Comparison of ENCODE assay signal across 19 cellular contexts in the genomic region with DNA sequence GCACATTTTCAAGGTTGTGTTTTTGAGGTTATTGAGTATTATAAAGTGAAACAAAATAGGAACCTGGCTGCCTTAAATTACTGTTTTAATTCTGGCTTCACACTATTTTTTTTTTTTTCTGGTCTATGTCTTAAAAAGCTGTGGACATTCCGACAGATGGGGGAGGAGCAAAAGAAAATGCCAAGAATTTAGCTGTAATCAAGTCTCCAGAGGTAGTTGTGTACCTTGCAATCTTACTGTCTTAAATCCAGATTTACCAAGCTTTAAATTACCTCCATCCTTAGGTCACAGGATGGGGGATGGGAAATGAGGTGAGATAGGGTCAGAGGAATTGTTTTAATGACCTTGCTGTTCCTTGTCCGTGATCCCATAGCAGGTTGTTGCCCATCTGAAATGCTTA.
DNase-seq lines count a peak whose midpoint lies in the region; ATAC-seq and TF ChIP-seq lines count a peak whose summit lies in the region.
"Had no signal": no experiment of that assay in that cellular context is flagged by ENCODE, and none has a peak within 500 bp of the region (broad histone marks: within the 10 kb centered on the region; RNA-seq: fewer than 3 reads in every experiment).

No MANE protein-coding gene starts in this region.

- CTCF ChIA-PET in CD4-positive, alpha-beta T cell (lab: Charles Lee), result interaction anchor here (1.3 to 1.7 kb wide), 3 partner anchors 9 to 13 kb away, joined by 3 read pairs; no protein-coding TSS in a partner anchor

- no peak overlapping the region for H3K4me2 ChIP-seq in GM23338

- H3K27me3 Mint-ChIP-seq in CD4-positive, alpha-beta T cell, result no peaks in the 10 kb centered on the region
- H3K27me3 Mint-ChIP-seq in GM23338 (ENCODE audit: insufficient read depth, low read depth, poor library complexity) (peaks cover 3% of the 10 kb centered on the region), natural killer cell (ENCODE audit: low read depth in 2 of 2) (no peaks in the 10 kb centered on the region), nephron progenitor cell (ENCODE audit: low read depth, poor library complexity) (no peaks in the 10 kb centered on the region)
- no peaks in the 10 kb centered on the region for H3K27me3 Mint-ChIP-seq in central memory CD8-positive, alpha-beta T cell

- peaks cover 79% of the 10 kb centered on the region for H3K36me3 Mint-ChIP-seq in CD4-positive, alpha-beta T cell (ENCODE audit: low read depth)
- peaks cover 54% of the 10 kb centered on the region for H3K36me3 Mint-ChIP-seq in GM23338 (ENCODE audit: low read depth)
- H3K36me3 Mint-ChIP-seq in central memory CD8-positive, alpha-beta T cell (ENCODE audit: insufficient read depth), result peaks cover 48% of the 10 kb centered on the region
- H3K36me3 Mint-ChIP-seq in natural killer cell, result peaks cover 41% of the 10 kb centered on the region
- peaks cover 68% of the 10 kb centered on the region for H3K36me3 Mint-ChIP-seq in nephron progenitor cell (ENCODE audit: low read depth)

- H3K27me3 ChIP-seq in CD4-positive, alpha-beta T cell (ENCODE audit: control insufficient read depth, insufficient read depth, low read length), result no peaks in the 10 kb centered on the region
- no peaks in the 10 kb centered on the region for H3K27me3 ChIP-seq in GM23338 (ENCODE audit: insufficient read depth)
- H3K27me3 ChIP-seq in right lobe of liver, result no peaks in the 10 kb centered on the region
- H3K27me3 ChIP-seq: breast epithelium, vagina had no signal

- intact Hi-C loops in CD4-positive, alpha-beta T cell (cut with DNase I, micrococcal nuclease), result no loop called here
- intact Hi-C loops in natural killer cell (cut with micrococcal nuclease), result no loop called here
- intact Hi-C loops in right lobe of liver (cut with DNase I), result no loop called here

- H2AFZ ChIP-seq in GM23338, result no peak overlapping the region

- H3K9me3 Mint-ChIP-seq in CD4-positive, alpha-beta T cell, result no peaks in the 10 kb centered on the region
- H3K9me3 Mint-ChIP-seq in GM23338 (peaks cover 21% of the 10 kb centered on the region; the same call in 2 of the 3 replicates), natural killer cell (no peaks in the 10 kb centered on the region), nephron progenitor cell (peaks cover 18% of the 10 kb centered on the region)
- no peaks in the 10 kb centered on the region for H3K9me3 Mint-ChIP-seq in central memory CD8-positive, alpha-beta T cell
- H3K9me3 Mint-ChIP-seq: neural crest cell had no signal

- no peak for DNase-seq in CD4-positive, alpha-beta T cell
- DNase-seq in GM23338 (ENCODE audit: low spot score) (peak; percentile 25), natural killer cell (no peak), nephron progenitor cell (no peak), right lobe of liver (no peak)
- DNase-seq in central memory CD8-positive, alpha-beta T cell (ENCODE audit: low spot score in 2 of 2), result no peak
- DNase-seq: activated T-cell treated with anti-CD3 and anti-CD28 coated beads, Interleukin-2, amount 50 U/mL, for 48 hours; cortex of kidney; GDM1; KG1; left colon; NCI-H1694 treated with DMSO at 0.1 percent for 48 hours; NCI-H2171 treated with DMSO at 0.1 percent for 48 hours; NCI-H69 had no signal

- peaks cover 5% of the 10 kb centered on the region; the same call in 1 of the 2 replicates for H3K9me2 ChIP-seq in GM23338 (ENCODE audit: insufficient read depth)

- no peaks in the 10 kb centered on the region for H3K79me2 ChIP-seq in GM23338 (replicated peaks; ENCODE audit: insufficient read depth)

- H3F3A ChIP-seq in GM23338 (replicated peaks; ENCODE audit: low read depth), result no peaks in the 10 kb centered on the region

- no peak for ATAC-seq in CD4-positive, alpha-beta T cell (ENCODE audit: poor library complexity)
- ATAC-seq in GM23338 (no peak; the same call in 2 of the 3 replicates), natural killer cell (no peak), GM18861 (IDR thresholded peaks at IDR 0.05; ENCODE audit: unreplicated experiment) (no peak), right lobe of liver (no peak)
- ATAC-seq in central memory CD8-positive, alpha-beta T cell (replicated peaks; ENCODE audit: extremely low read depth, poor library complexity, severe bottlenecking), result no peak
- ATAC-seq: left colon had no signal

- H3K27ac Mint-ChIP-seq in CD4-positive, alpha-beta T cell, result peak overlapping the region; percentile 64
- H3K27ac Mint-ChIP-seq in GM23338 (no peak overlapping the region; the same call in 1 of the 2 replicates), natural killer cell (peak overlapping the region; percentile 75 to 85), nephron progenitor cell (no peak overlapping the region)
- peak overlapping the region; percentile 36 for H3K27ac Mint-ChIP-seq in central memory CD8-positive, alpha-beta T cell (ENCODE audit: low read depth)

- H3K4me1 ChIP-seq in GM23338 (ENCODE audit: insufficient read depth) (peaks cover 21% of the 10 kb centered on the region), right lobe of liver (no peaks in the 10 kb centered on the region)
- H3K4me1 ChIP-seq: breast epithelium, vagina had no signal

- peaks cover 38% of the 10 kb centered on the region for H3K4me1 Mint-ChIP-seq in CD4-positive, alpha-beta T cell (ENCODE audit: low read depth)
- H3K4me1 Mint-ChIP-seq in GM23338 (peaks cover 15% of the 10 kb centered on the region), natural killer cell (peaks cover 34 to 42% of the 10 kb centered on the region in 2 donors), nephron progenitor cell (peaks cover 17% of the 10 kb centered on the region)
- peaks cover 39% of the 10 kb centered on the region for H3K4me1 Mint-ChIP-seq in central memory CD8-positive, alpha-beta T cell
- H3K4me1 Mint-ChIP-seq: CD14-positive monocyte, neural crest cell had no signal

- H3K27ac ChIP-seq in CD4-positive, alpha-beta T cell (ENCODE audit: low read depth, low read length), result no peak overlapping the region
- H3K27ac ChIP-seq in GM23338 (ENCODE audit: low read depth) (no peak overlapping the region), right lobe of liver (no peak overlapping the region)
- H3K27ac ChIP-seq: breast epithelium, vagina had no signal

- WGBS in right lobe of liver (ENCODE audit: insufficient coverage, low coverage, low lambda C conversion rate, missing lambda C conversion rate), result 89% methylated on average over 2 of the region's 2 CpGs

- no peak for TF ChIP-seq POLR2A in right lobe of liver (IDR thresholded peaks at IDR 0.05)

- no peaks in the 10 kb centered on the region; the same call in 1 of the 2 replicates for H4K20me1 ChIP-seq in GM23338 (replicated peaks; ENCODE audit: insufficient read depth)

- H3K9me3 ChIP-seq in CD4-positive, alpha-beta T cell (ENCODE audit: control insufficient read depth, low read length), result no peaks in the 10 kb centered on the region
- no peaks in the 10 kb centered on the region for H3K9me3 ChIP-seq in right lobe of liver
- H3K9me3 ChIP-seq: breast epithelium, vagina had no signal

- H3K36me3 ChIP-seq in GM23338 (ENCODE audit: insufficient read depth) (no peaks in the 10 kb centered on the region; the same call in 1 of the 2 replicates), right lobe of liver (peaks cover 0 to 5% (median 0%) of the 10 kb centered on the region in 4 donors)
- H3K36me3 ChIP-seq: breast epithelium had no signal

- POLR2A ChIA-PET in CD4-positive, alpha-beta T cell (lab: Charles Lee), result interaction anchor here (1.4 kb wide), 2 partner anchors 7 to 10 kb away, joined by 3 to 4 read pairs; no protein-coding TSS in a partner anchor

- H3K4me3 Mint-ChIP-seq in CD4-positive, alpha-beta T cell, result no peak overlapping the region
- H3K4me3 Mint-ChIP-seq in GM23338 (no peak overlapping the region), natural killer cell (no peak overlapping the region), nephron progenitor cell (no peak overlapping the region)
- no peak overlapping the region for H3K4me3 Mint-ChIP-seq in central memory CD8-positive, alpha-beta T cell
- H3K4me3 Mint-ChIP-seq: CD14-positive monocyte, neural crest cell had no signal

- no peak for TF ChIP-seq CTCF in CD4-positive, alpha-beta T cell (IDR thresholded peaks at IDR 0.05)
- TF ChIP-seq CTCF in GM23338 (conservative IDR thresholded peaks at IDR 0.05; ENCODE audit: low read depth in 2 of 2), result no peak
- no peak for TF ChIP-seq CTCF in natural killer cell (IDR thresholded peaks at IDR 0.05)
- TF ChIP-seq CTCF in nephron progenitor cell (IDR thresholded peaks at IDR 0.05), result no peak
- no peak for TF ChIP-seq CTCF in right lobe of liver (IDR thresholded peaks at IDR 0.05)

- H3K4me3 ChIP-seq in GM23338, result no peak overlapping the region
- no peak overlapping the region for H3K4me3 ChIP-seq in right lobe of liver
- H3K4me3 ChIP-seq: breast epithelium, vagina had no signal

TF ChIP-seq in GM23338, 12 proteins besides CTCF, POLR2A, EP300 and RAD21:
- TF ChIP-seq CREB1 (CRISPR knock-in tag; IDR thresholded peaks at IDR 0.05; ENCODE audit: low read depth), result no peak
- TF ChIP-seq, protein P1, sequence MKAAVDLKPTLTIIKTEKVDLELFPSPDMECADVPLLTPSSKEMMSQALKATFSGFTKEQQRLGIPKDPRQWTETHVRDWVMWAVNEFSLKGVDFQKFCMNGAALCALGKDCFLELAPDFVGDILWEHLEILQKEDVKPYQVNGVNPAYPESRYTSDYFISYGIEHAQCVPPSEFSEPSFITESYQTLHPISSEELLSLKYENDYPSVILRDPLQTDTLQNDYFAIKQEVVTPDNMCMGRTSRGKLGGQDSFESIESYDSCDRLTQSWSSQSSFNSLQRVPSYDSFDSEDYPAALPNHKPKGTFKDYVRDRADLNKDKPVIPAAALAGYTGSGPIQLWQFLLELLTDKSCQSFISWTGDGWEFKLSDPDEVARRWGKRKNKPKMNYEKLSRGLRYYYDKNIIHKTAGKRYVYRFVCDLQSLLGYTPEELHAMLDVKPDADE (IDR thresholded peaks at IDR 0.05), result no peak
- TF ChIP-seq POLR2AphosphoS5 (IDR thresholded peaks at IDR 0.05; ENCODE audit: low read depth), result no peak

Comparison
In these comparisons a context has a peak if more than half of its experiments do, and no peak if none do; other contexts are left out.
1. H3K27ac Mint-ChIP-seq: peak in CD4-positive, alpha-beta T cell (single experiment), central memory CD8-positive, alpha-beta T cell (single experiment) and natural killer cell (2 of 2); none in GM23338 (single experiment) and nephron progenitor cell (single experiment).